Comparison of ENCODE assay signal across 8 cellular contexts in the genomic region with DNA sequence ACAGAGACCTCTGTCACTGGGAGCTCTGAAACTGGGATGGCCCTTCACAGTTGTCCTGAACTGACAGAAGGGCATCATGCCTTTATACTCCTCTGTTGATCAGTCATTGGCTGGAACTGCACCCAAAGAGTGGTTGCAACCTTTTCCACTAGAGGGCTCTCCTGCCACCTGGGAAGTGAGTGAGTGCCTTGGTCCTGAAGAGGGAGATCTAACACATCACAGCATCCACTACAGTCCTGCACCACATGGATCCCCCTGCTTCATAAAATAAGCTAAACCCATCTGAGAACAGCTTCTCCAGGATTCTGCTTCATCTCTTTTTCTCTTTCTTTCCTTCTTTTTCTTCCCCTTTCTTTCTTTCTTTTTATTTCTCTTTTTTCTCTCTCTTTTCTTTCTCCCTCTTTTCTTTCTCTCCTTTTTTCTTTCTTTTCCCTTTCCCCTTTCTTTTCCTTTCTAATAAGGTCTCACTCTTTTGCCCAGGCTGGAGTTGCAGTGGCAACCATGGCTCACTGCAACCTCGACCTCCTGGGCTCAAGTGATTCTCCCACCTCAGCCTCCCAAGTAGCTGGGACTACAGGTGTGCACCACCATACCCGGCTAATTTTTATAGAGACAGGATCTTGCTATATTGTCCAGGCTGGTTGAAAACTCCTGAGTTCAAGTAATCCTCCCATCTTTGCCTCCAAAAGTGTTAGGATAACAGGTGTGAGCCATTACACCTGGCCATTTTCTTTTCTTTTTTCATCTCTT. TPM values are rescaled to one million over a fixed set of nuclear protein-coding genes. Genes with fewer than 3 reads are reported as not detected.
DNase-seq lines count a peak whose midpoint lies in the region; ATAC-seq and TF ChIP-seq lines count a peak whose summit lies in the region.

No MANE protein-coding gene starts in this region.

- peak; percentile 75 for TF ChIP-seq CTCF in AG09319 (IDR thresholded peaks at IDR 0.05; ENCODE audit: low read depth, low read length)

- DNase-seq in AG09319 (ENCODE audit: extremely low read depth, low read depth) (no peak), NCI-H524 (lab: John Stamatoyannopoulos, UW) (peak; percentile 83 to 88), ecto neural progenitor cell (ENCODE audit: low spot score) (peak; percentile 69), myocyte (ENCODE audit: low read depth) (peak; percentile 90)
- DNase-seq in activated CD4-positive, alpha-beta T cell treated with anti-CD3 and anti-CD28 coated beads for 48 hours, result peak; percentile 72
- DNase-seq in stimulated activated naive CD4-positive, alpha-beta T cell (lab: John Stamatoyannopoulos, UW), result peak; percentile 3 to 50 (median 26)

- peak; percentile 81 for ATAC-seq in GM18858 (IDR thresholded peaks at IDR 0.05; ENCODE audit: unreplicated experiment)
- peak; percentile 80 for ATAC-seq in HG03139 (IDR thresholded peaks at IDR 0.05; ENCODE audit: unreplicated experiment)

RNA-seq across cellular contexts. Expression of gene RAF1, which starts 42.8 kb away (rescaled TPM):
- 122 and 131 TPM in 2 replicates for total RNA-seq in myocyte
- polyA plus RNA-seq in myocyte (2012), result 74.2 TPM

RNA-seq across cellular contexts. Expression of gene TMEM40, which starts 52.4 kb away (rescaled TPM):
- not detected in 2 replicates for total RNA-seq in myocyte
- not detected for polyA plus RNA-seq in myocyte (2012)
